1 cellular context compared by ENCODE assay signal in the genomic region with DNA sequence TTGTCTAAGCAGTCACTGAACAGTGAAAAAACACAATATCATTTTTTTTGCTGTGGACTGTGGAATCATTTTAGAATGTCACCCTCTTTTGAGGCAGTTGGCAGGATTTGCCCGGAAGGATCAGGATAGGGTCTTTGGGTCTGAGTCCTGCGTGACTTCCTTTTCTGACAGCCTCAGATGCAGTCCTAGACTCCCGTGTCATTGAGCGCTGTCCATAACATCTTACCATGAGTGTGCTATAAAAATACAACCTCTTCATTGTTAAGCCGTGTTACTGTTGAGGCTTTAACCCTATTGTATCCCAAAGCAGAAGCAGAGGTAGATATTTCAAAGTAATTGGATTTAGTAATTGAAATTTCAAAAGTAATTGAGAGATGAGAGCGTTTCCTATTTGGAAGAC.
TF ChIP-seq lines count a peak whose summit lies in the region.

No MANE protein-coding gene starts in this region.

TF ChIP-seq in HepG2, 621 proteins besides CTCF, POLR2A, EP300 and RAD21 (continued from another document):
- TF ChIP-seq, protein P1, sequence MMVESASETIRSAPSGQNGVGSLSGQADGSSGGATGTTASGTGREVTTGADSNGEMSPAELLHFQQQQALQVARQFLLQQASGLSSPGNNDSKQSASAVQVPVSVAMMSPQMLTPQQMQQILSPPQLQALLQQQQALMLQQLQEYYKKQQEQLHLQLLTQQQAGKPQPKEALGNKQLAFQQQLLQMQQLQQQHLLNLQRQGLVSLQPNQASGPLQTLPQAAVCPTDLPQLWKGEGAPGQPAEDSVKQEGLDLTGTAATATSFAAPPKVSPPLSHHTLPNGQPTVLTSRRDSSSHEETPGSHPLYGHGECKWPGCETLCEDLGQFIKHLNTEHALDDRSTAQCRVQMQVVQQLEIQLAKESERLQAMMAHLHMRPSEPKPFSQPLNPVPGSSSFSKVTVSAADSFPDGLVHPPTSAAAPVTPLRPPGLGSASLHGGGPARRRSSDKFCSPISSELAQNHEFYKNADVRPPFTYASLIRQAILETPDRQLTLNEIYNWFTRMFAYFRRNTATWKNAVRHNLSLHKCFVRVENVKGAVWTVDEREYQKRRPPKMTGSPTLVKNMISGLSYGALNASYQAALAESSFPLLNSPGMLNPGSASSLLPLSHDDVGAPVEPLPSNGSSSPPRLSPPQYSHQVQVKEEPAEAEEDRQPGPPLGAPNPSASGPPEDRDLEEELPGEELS (CRISPR knock-in tag; IDR thresholded peaks at IDR 0.05) = no peak
- TF ChIP-seq MATR3 (CRISPR knock-in tag; IDR thresholded peaks at IDR 0.05) (no peak), SMAD1 (CRISPR knock-in tag; IDR thresholded peaks at IDR 0.05; ENCODE audit: borderline replicate concordance, low read depth) (no peak), DNMT3B (CRISPR knock-in tag; conservative IDR thresholded peaks at IDR 0.05) (no peak), CBFB (CRISPR knock-in tag; IDR thresholded peaks at IDR 0.05) (no peak)
